ENCODE assay signal across 1 cellular context in the genomic region with DNA sequence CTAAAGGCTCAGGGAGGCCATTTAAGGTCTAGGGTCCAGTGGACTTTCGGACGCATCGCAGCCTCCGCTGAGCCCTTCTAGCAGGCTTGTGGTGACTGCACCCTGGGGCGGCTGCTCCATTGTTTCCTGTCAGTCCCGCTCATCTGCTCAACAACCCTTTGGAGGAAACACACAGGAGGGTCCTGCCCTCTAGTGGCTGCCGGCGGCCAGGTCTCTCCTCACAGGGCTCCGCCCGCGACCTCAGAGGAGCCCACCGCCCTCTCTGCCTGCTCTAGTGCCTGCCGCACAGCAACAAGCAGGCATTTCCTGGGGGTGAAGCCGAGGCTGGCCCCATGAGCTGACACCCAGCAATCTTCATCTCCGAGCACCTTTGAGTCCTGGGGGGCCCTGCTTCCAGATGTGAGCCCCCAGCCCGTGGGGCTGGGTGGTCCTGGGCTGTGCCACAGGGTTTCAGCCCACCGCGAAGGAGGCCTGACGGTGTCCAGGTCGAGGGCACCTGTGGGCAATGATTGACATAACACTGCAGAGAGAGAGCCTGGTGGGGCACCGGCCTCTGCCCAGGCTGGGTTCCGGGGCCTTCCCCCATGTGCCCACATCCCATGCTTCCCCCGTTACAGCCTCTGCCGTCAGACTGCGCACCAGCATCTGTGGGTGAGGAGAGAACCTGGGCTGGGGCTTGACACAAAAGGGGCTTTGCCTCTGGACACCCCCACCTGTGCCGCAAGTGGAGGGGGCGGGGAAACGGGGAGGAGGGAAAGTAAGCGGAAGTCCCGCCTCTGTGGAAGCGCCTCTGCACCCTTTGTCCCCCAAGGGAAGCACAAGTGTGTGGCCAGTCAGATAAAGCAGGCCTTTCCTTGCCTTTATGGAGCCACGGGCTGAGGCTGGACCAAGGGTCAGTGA.
TF ChIP-seq lines count a peak whose summit lies in the region.

No MANE protein-coding gene starts in this region.

TF ChIP-seq in GM23338, 12 proteins besides CTCF, POLR2A, EP300 and RAD21 (continued from another document):
- TF ChIP-seq, protein P1, sequence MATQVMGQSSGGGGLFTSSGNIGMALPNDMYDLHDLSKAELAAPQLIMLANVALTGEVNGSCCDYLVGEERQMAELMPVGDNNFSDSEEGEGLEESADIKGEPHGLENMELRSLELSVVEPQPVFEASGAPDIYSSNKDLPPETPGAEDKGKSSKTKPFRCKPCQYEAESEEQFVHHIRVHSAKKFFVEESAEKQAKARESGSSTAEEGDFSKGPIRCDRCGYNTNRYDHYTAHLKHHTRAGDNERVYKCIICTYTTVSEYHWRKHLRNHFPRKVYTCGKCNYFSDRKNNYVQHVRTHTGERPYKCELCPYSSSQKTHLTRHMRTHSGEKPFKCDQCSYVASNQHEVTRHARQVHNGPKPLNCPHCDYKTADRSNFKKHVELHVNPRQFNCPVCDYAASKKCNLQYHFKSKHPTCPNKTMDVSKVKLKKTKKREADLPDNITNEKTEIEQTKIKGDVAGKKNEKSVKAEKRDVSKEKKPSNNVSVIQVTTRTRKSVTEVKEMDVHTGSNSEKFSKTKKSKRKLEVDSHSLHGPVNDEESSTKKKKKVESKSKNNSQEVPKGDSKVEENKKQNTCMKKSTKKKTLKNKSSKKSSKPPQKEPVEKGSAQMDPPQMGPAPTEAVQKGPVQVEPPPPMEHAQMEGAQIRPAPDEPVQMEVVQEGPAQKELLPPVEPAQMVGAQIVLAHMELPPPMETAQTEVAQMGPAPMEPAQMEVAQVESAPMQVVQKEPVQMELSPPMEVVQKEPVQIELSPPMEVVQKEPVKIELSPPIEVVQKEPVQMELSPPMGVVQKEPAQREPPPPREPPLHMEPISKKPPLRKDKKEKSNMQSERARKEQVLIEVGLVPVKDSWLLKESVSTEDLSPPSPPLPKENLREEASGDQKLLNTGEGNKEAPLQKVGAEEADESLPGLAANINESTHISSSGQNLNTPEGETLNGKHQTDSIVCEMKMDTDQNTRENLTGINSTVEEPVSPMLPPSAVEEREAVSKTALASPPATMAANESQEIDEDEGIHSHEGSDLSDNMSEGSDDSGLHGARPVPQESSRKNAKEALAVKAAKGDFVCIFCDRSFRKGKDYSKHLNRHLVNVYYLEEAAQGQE (IDR thresholded peaks at IDR 0.05; ENCODE audit: unreplicated experiment): no peak
- TF ChIP-seq, protein P2, sequence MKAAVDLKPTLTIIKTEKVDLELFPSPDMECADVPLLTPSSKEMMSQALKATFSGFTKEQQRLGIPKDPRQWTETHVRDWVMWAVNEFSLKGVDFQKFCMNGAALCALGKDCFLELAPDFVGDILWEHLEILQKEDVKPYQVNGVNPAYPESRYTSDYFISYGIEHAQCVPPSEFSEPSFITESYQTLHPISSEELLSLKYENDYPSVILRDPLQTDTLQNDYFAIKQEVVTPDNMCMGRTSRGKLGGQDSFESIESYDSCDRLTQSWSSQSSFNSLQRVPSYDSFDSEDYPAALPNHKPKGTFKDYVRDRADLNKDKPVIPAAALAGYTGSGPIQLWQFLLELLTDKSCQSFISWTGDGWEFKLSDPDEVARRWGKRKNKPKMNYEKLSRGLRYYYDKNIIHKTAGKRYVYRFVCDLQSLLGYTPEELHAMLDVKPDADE (IDR thresholded peaks at IDR 0.05): peak; percentile 30; the same call in 1 of the 2 replicates
- TF ChIP-seq CREB1 (CRISPR knock-in tag; IDR thresholded peaks at IDR 0.05; ENCODE audit: low read depth): peak; percentile 7; the same call in 1 of the 2 replicates
- TF ChIP-seq, protein P3, sequence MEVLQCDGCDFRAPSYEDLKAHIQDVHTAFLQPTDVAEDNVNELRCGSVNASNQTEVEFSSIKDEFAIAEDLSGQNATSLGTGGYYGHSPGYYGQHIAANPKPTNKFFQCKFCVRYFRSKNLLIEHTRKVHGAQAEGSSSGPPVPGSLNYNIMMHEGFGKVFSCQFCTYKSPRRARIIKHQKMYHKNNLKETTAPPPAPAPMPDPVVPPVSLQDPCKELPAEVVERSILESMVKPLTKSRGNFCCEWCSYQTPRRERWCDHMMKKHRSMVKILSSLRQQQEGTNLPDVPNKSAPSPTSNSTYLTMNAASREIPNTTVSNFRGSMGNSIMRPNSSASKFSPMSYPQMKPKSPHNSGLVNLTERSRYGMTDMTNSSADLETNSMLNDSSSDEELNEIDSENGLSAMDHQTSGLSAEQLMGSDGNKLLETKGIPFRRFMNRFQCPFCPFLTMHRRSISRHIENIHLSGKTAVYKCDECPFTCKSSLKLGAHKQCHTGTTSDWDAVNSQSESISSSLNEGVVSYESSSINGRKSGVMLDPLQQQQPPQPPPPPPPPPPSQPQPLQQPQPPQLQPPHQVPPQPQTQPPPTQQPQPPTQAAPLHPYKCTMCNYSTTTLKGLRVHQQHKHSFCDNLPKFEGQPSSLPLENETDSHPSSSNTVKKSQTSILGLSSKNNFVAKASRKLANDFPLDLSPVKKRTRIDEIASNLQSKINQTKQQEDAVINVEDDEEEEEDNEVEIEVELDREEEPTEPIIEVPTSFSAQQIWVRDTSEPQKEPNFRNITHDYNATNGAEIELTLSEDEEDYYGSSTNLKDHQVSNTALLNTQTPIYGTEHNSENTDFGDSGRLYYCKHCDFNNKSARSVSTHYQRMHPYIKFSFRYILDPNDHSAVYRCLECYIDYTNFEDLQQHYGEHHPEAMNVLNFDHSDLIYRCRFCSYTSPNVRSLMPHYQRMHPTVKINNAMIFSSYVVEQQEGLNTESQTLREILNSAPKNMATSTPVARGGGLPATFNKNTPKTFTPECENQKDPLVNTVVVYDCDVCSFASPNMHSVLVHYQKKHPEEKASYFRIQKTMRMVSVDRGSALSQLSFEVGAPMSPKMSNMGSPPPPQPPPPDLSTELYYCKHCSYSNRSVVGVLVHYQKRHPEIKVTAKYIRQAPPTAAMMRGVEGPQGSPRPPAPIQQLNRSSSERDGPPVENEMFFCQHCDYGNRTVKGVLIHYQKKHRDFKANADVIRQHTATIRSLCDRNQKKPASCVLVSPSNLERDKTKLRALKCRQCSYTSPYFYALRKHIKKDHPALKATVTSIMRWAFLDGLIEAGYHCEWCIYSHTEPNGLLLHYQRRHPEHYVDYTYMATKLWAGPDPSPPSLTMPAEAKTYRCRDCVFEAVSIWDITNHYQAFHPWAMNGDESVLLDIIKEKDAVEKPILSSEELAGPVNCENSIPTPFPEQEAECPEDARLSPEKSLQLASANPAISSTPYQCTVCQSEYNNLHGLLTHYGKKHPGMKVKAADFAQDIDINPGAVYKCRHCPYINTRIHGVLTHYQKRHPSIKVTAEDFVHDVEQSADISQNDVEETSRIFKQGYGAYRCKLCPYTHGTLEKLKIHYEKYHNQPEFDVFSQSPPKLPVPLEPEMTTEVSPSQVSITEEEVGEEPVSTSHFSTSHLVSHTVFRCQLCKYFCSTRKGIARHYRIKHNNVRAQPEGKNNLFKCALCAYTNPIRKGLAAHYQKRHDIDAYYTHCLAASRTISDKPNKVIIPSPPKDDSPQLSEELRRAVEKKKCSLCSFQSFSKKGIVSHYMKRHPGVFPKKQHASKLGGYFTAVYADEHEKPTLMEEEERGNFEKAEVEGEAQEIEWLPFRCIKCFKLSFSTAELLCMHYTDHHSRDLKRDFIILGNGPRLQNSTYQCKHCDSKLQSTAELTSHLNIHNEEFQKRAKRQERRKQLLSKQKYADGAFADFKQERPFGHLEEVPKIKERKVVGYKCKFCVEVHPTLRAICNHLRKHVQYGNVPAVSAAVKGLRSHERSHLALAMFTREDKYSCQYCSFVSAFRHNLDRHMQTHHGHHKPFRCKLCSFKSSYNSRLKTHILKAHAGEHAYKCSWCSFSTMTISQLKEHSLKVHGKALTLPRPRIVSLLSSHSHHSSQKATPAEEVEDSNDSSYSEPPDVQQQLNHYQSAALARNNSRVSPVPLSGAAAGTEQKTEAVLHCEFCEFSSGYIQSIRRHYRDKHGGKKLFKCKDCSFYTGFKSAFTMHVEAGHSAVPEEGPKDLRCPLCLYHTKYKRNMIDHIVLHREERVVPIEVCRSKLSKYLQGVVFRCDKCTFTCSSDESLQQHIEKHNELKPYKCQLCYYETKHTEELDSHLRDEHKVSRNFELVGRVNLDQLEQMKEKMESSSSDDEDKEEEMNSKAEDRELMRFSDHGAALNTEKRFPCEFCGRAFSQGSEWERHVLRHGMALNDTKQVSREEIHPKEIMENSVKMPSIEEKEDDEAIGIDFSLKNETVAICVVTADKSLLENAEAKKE (CRISPR knock-in tag; IDR thresholded peaks at IDR 0.05): no peak
- peak; percentile 61 for TF ChIP-seq POLR2AphosphoS5 (IDR thresholded peaks at IDR 0.05; ENCODE audit: low read depth)
